ENCODE assay signal across 12 cellular contexts in genomic region chr3:82229397-82229796, GRCh38.
DNase-seq lines count a peak whose midpoint lies in the region; ATAC-seq and TF ChIP-seq lines count a peak whose summit lies in the region.
"Had no signal": no experiment of that assay in that cellular context is flagged by ENCODE, and none has a peak within 500 bp of the region (broad histone marks: within the 10 kb centered on the region; RNA-seq: fewer than 3 reads in every experiment).

No MANE protein-coding gene starts in this region.

- peak; percentile 19 for DNase-seq in GM10248 (ENCODE audit: extremely low spot score)
- peak; percentile 36 for DNase-seq in OCI-M1 (lab: John Stamatoyannopoulos, UW)
- no peak for DNase-seq in pons (ENCODE audit: low spot score)
- DNase-seq in NK-92 treated with Interleukin-12 subunit alpha and Interleukin-12 subunit beta, amount 100 ng/mL, for 24 hours (lab: John Stamatoyannopoulos, UW): no peak
- DNase-seq in cerebellum (ENCODE audit: low spot score): no peak
- DNase-seq in NCI-H1048 (lab: John Stamatoyannopoulos, UW): no peak
- DNase-seq: endodermal cell; NCI-H187 treated with DMSO at 0.1 percent for 48 hours; stimulated activated CD8-positive, alpha-beta memory T cell treated with anti-CD3 and anti-CD28 coated beads, Interleukin-4, amount 100 ng/mL, for 48 hours had no signal

- no peak for TF ChIP-seq CTCF in GM10248 (IDR thresholded peaks at IDR 0.05; ENCODE audit: control extremely low read depth, extremely low read depth, low read depth, missing control alignments)

- POLR2A ChIA-PET in GM10248 (lab: Yijun Ruan, JAX): no interaction called here

- ATAC-seq in GM19328 (IDR thresholded peaks at IDR 0.05; ENCODE audit: unreplicated experiment) (peak; percentile 95), HG02938 (IDR thresholded peaks at IDR 0.05; ENCODE audit: unreplicated experiment) (peak; percentile 90)
- ATAC-seq: activated CD4-positive, CD25-positive, alpha-beta regulatory T cell treated with anti-CD3 and anti-CD28 coated beads, Interleukin-2, amount 50 U/mL, for 24 hours had no signal

- CTCF ChIA-PET in GM10248 (lab: Yijun Ruan, JAX): interaction anchor here (1.1 to 1.5 kb wide), 3 partner anchors 15 to 17 kb away, joined by 4 read pairs; no protein-coding TSS in a partner anchor

Comparison
In these comparisons a context has a peak if more than half of its experiments do, and no peak if none do; other contexts are left out.
1. DNase-seq: peak in GM10248 (single experiment) and OCI-M1 (single experiment); none in pons (single experiment), NK-92 treated with Interleukin-12 subunit alpha and Interleukin-12 subunit beta, amount 100 ng/mL, for 24 hours (single experiment), cerebellum (single experiment) and NCI-H1048 (single experiment).